In genomic region chr5:150438873-150439546, GRCh38 we compare ENCODE assay signal across 9 cellular contexts. TPM values are rescaled to one million over a fixed set of nuclear protein-coding genes. Genes with fewer than 3 reads are reported as not detected.
DNase-seq lines count a peak whose midpoint lies in the region; ATAC-seq and TF ChIP-seq lines count a peak whose summit lies in the region.
"Had no signal": no experiment of that assay in that cellular context is flagged by ENCODE, and none has a peak within 500 bp of the region (broad histone marks: within the 10 kb centered on the region; RNA-seq: fewer than 3 reads in every experiment).

No MANE protein-coding gene starts in this region.

- peak; percentile 70 for TF ChIP-seq CTCF in retinal pigment epithelial cell (conservative IDR thresholded peaks at IDR 0.05; ENCODE audit: low read depth, low read length)

- no peaks in the 10 kb centered on the region for H3K9me3 Mint-ChIP-seq in effector memory CD8-positive, alpha-beta T cell
- H3K9me3 Mint-ChIP-seq: activated T-helper 17 cell treated with anti-CD3 and anti-CD28 coated beads, Interleukin-2, amount 50 U/mL, for 72 hours had no signal

- ATAC-seq in effector memory CD8-positive, alpha-beta T cell (replicated peaks) = no peak
- no peak for ATAC-seq in HG02884 (IDR thresholded peaks at IDR 0.05; ENCODE audit: unreplicated experiment)
- ATAC-seq: activated T-helper 17 cell treated with anti-CD3 and anti-CD28 coated beads, Interleukin-2, amount 50 U/mL, for 72 hours had no signal

- peaks cover 9% of the 10 kb centered on the region for H3K36me3 ChIP-seq in MG63
- H3K36me3 ChIP-seq in effector memory CD4-positive, alpha-beta T cell (ENCODE audit: control insufficient read depth, insufficient read depth, low read length) = peaks cover 9% of the 10 kb centered on the region

- no peak overlapping the region for H3K4me3 Mint-ChIP-seq in effector memory CD8-positive, alpha-beta T cell
- H3K4me3 Mint-ChIP-seq: activated T-helper 17 cell treated with anti-CD3 and anti-CD28 coated beads, Interleukin-2, amount 50 U/mL, for 72 hours had no signal

- peaks cover 5 to 18% of the 10 kb centered on the region in 2 donors for H3K4me1 Mint-ChIP-seq in effector memory CD8-positive, alpha-beta T cell (ENCODE audit: low read depth in 2 of 2)

- H3K4me3 ChIP-seq in MG63 (no peak overlapping the region), retinal pigment epithelial cell (ENCODE audit: low read length) (no peak overlapping the region)
- no peak overlapping the region for H3K4me3 ChIP-seq in effector memory CD4-positive, alpha-beta T cell (ENCODE audit: insufficient read depth, low read depth, low read length, poor library complexity, severe bottlenecking)

- H3K9me3 ChIP-seq in MG63 = no peaks in the 10 kb centered on the region
- no peaks in the 10 kb centered on the region for H3K9me3 ChIP-seq in effector memory CD4-positive, alpha-beta T cell (ENCODE audit: control insufficient read depth, low read length)

- DNase-seq in DMS53 (lab: John Stamatoyannopoulos, UW) (peak; percentile 66), DMS53 treated with DMSO at 0.1 percent for 48 hours (lab: John Stamatoyannopoulos, UW; ENCODE audit: unreplicated experiment) (no peak), MG63 (peak; percentile 57), dermis blood vessel endothelial cell (peak; percentile 57), retinal pigment epithelial cell (ENCODE audit: low read depth) (no peak)
- no peak for DNase-seq in effector memory CD4-positive, alpha-beta T cell
- no peak for DNase-seq in effector memory CD8-positive, alpha-beta T cell

- no peak overlapping the region for H3K27ac ChIP-seq in effector memory CD4-positive, alpha-beta T cell (ENCODE audit: insufficient read depth, low read length, poor library complexity, severe bottlenecking)

- H3K4me1 ChIP-seq in effector memory CD4-positive, alpha-beta T cell (ENCODE audit: control insufficient read depth, insufficient read depth, low read length, poor library complexity, severe bottlenecking) = peaks cover 3% of the 10 kb centered on the region

- no peak overlapping the region for H3K27ac Mint-ChIP-seq in effector memory CD8-positive, alpha-beta T cell
- H3K27ac Mint-ChIP-seq: activated T-helper 17 cell treated with anti-CD3 and anti-CD28 coated beads, Interleukin-2, amount 50 U/mL, for 72 hours had no signal

- H3K27me3 Mint-ChIP-seq in effector memory CD8-positive, alpha-beta T cell = no peaks in the 10 kb centered on the region
- H3K27me3 Mint-ChIP-seq: activated T-helper 17 cell treated with anti-CD3 and anti-CD28 coated beads, Interleukin-2, amount 50 U/mL, for 72 hours had no signal

- H3K36me3 Mint-ChIP-seq in effector memory CD8-positive, alpha-beta T cell (ENCODE audit: insufficient read depth) = peaks cover 20% of the 10 kb centered on the region

- no peaks in the 10 kb centered on the region for H3K27me3 ChIP-seq in MG63
- H3K27me3 ChIP-seq in effector memory CD4-positive, alpha-beta T cell (replicated peaks; ENCODE audit: control insufficient read depth, insufficient read depth, low read length, poor library complexity, severe bottlenecking) = no peaks in the 10 kb centered on the region

RNA-seq across cellular contexts. Expression of gene RPS14, which starts 10.5 kb away (rescaled TPM):
- total RNA-seq in MG63 (2014; rRNA removed; shearing (Covaris generic); ENCODE audit: low replicate concordance) = 6,735 and 8,677 TPM in 2 replicates
- total RNA-seq in dermis blood vessel endothelial cell = 1,615 and 3,652 TPM in 2 replicates

RNA-seq across cellular contexts. Expression of gene CD74, which starts 26.3 kb away (rescaled TPM):
- total RNA-seq in MG63 (2014; rRNA removed; shearing (Covaris generic); ENCODE audit: low replicate concordance) = not detected in 2 replicates
- total RNA-seq in dermis blood vessel endothelial cell = 2.8 and 4.8 TPM in 2 replicates

Comparison
In these comparisons a context has a peak if more than half of its experiments do, and no peak if none do; other contexts are left out.
1. DNase-seq: peak in DMS53 (single experiment), MG63 (single experiment) and dermis blood vessel endothelial cell (single experiment); none in DMS53 treated with DMSO at 0.1 percent for 48 hours (single experiment), retinal pigment epithelial cell (single experiment), effector memory CD4-positive, alpha-beta T cell (0 of 3) and effector memory CD8-positive, alpha-beta T cell (0 of 3).